8 cellular contexts compared by ENCODE assay signal in the genomic region with DNA sequence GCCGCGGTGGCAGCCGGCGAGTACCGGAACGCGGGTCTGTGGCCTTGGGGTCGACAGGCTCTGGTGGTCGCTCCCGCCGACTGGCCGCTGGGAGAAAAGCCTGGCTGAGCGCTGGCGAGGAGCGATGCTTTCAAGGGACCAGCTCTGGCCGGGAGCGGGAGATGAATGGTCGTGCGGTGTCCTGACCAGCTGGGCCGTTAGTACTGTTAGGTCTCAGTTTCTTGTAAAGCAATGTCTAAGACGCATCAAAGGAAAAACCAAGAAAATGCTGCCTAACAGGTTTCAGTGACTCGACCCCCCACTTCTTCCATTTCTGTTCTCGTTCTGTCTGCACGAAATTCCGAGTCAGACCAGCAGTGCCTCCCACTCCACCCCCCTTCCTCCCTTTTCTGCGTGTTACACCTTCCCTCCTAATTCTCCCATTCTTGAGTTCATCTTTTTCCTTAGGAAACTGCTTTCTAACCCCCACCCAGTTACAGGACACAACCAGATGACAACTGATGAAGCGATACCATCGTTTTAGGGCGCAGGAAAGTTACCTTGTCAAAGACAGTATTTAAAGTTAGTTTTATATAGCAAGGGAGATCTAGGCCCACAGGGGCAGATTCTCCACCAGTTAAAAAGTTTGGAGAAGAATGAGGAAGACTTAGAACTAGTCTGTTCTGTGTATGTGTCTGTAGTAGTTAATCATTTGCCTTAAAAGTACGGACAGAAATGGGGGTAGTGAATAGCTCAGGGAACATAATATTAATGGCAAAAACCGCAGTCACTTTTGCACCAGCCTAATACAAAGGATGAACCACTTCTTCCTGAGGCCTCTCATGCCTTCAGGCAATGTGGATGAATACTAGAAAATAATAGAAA. TPM values are rescaled to one million over a fixed set of nuclear protein-coding genes. Genes with fewer than 3 reads are reported as not detected.
A peak's percentile ranks its signal among the peaks of the same experiment; 100 is the strongest.
DNase-seq lines count a peak whose midpoint lies in the region; ATAC-seq and TF ChIP-seq lines count a peak whose summit lies in the region.

No MANE protein-coding gene starts in this region.

- H3K4me3 Mint-ChIP-seq in activated CD4-positive, alpha-beta T cell treated with anti-CD3 and anti-CD28 coated beads, Interleukin-2, amount 10 ng/mL, durations not matched to agents 24 days and 14 days, result peak overlapping the region; percentile 98

- H3K27me3 Mint-ChIP-seq in activated CD4-positive, alpha-beta T cell treated with anti-CD3 and anti-CD28 coated beads, Interleukin-2, amount 10 ng/mL, durations not matched to agents 24 days and 14 days, result no peaks in the 10 kb centered on the region

- no peaks in the 10 kb centered on the region for H3K9me3 ChIP-seq in neutrophil

- DNase-seq in Right ventricle myocardium inferior (ENCODE audit: missing footprints), result no peak
- no peak for DNase-seq in cardiac septum (ENCODE audit: low spot score)
- DNase-seq in activated CD4-positive, alpha-beta T cell treated with anti-CD3 and anti-CD28 coated beads, Interleukin-2, amount 10 ng/mL, durations not matched to agents 24 days and 14 days, result no peak
- DNase-seq in foreskin keratinocyte, result no peak
- no peak for DNase-seq in iPS-NIHi11 (ENCODE audit: low spot score)
- DNase-seq in GM10266 (ENCODE audit: extremely low spot score), result no peak

- H3K4me1 ChIP-seq in foreskin keratinocyte (peaks cover 17% of the 10 kb centered on the region), neutrophil (ENCODE audit: control insufficient read depth in 1 of 2, insufficient read depth in 1 of 2, low read depth in 1 of 2, low read length in 1 of 2) (peaks cover 18 to 19% of the 10 kb centered on the region in 2 experiments)

- TF ChIP-seq CTCF in foreskin keratinocyte (conservative IDR thresholded peaks at IDR 0.05) (no peak), neutrophil (IDR thresholded peaks at IDR 0.05) (no peak), GM10266 (IDR thresholded peaks at IDR 0.05; ENCODE audit: control insufficient read depth, insufficient read depth, low read depth, missing control alignments) (no peak)

- H3K27ac Mint-ChIP-seq in activated CD4-positive, alpha-beta T cell treated with anti-CD3 and anti-CD28 coated beads, Interleukin-2, amount 10 ng/mL, durations not matched to agents 24 days and 14 days, result peak overlapping the region; percentile 97

- H3K27me3 ChIP-seq in foreskin keratinocyte (no peaks in the 10 kb centered on the region), neutrophil (no peaks in the 10 kb centered on the region)

- H3K9me3 Mint-ChIP-seq in activated CD4-positive, alpha-beta T cell treated with anti-CD3 and anti-CD28 coated beads, Interleukin-2, amount 10 ng/mL, durations not matched to agents 24 days and 14 days, result no peaks in the 10 kb centered on the region

- H3K4me1 Mint-ChIP-seq in activated CD4-positive, alpha-beta T cell treated with anti-CD3 and anti-CD28 coated beads, Interleukin-2, amount 10 ng/mL, durations not matched to agents 24 days and 14 days, result peaks cover 18% of the 10 kb centered on the region

- H3K36me3 Mint-ChIP-seq in activated CD4-positive, alpha-beta T cell treated with anti-CD3 and anti-CD28 coated beads, Interleukin-2, amount 10 ng/mL, durations not matched to agents 24 days and 14 days (ENCODE audit: low read depth), result peaks cover 4% of the 10 kb centered on the region

- intact Hi-C loops in Right ventricle myocardium inferior (cut with DNase I) (loop anchor here (10.0 kb wide), 1 partner anchor 645 kb away; no protein-coding TSS in a partner anchor), cardiac septum (cut with DNase I) (loop anchor here (5.0 to 10.0 kb wide), 2 partner anchors 113 to 215 kb away; a partner anchor contains a TSS)
- intact Hi-C loops in activated CD4-positive, alpha-beta T cell treated with anti-CD3 and anti-CD28 coated beads, Interleukin-2, amount 10 ng/mL, durations not matched to agents 24 days and 14 days (cut with micrococcal nuclease), result loop anchor here (2.0 to 5.0 kb wide), 7 partner anchors 15 to 655 kb away; a partner anchor contains a TSS

- H3K36me3 ChIP-seq in neutrophil, result no peaks in the 10 kb centered on the region

- H3K4me3 ChIP-seq in neutrophil (ENCODE audit: low read depth in 1 of 2, low read length in 1 of 2), result peak overlapping the region; percentile 96 to 99

- ATAC-seq in Right ventricle myocardium inferior, result peak; percentile 10
- peak; percentile 9 for ATAC-seq in HG03135 (IDR thresholded peaks at IDR 0.05; ENCODE audit: unreplicated experiment)
- ATAC-seq in foreskin keratinocyte, result peak; percentile 15

- H3K27ac ChIP-seq in foreskin keratinocyte (peak overlapping the region; percentile 86), neutrophil (peak overlapping the region; percentile 87)

RNA-seq across cellular contexts. Expression of a gene that starts 1.0 kb away (rescaled TPM):
- total RNA-seq in Right ventricle myocardium inferior (34.2 TPM), cardiac septum (37.5 TPM), foreskin keratinocyte (18.4 and 19.9 TPM in 2 replicates)
- total RNA-seq in activated CD4-positive, alpha-beta T cell treated with anti-CD3 and anti-CD28 coated beads, Interleukin-2, amount 10 ng/mL, durations not matched to agents 24 days and 14 days, result 38.0 and 40.1 TPM in 2 replicates
- 3.6 and 3.9 TPM in 2 replicates for polyA plus RNA-seq in foreskin keratinocyte
